Comparison of ENCODE assay signal across 1 cellular context in genomic region chr2:208406474-208407451, GRCh38.
TF ChIP-seq lines count a peak whose summit lies in the region.

TSS of gene PTH2R (plus strand) at chr2:208406792. CDS start at chr2:208407044, 252 bp downstream.

TF ChIP-seq in GM23338, 12 proteins besides CTCF, POLR2A, EP300 and RAD21 (continued from another document):
- TF ChIP-seq, protein P1, sequence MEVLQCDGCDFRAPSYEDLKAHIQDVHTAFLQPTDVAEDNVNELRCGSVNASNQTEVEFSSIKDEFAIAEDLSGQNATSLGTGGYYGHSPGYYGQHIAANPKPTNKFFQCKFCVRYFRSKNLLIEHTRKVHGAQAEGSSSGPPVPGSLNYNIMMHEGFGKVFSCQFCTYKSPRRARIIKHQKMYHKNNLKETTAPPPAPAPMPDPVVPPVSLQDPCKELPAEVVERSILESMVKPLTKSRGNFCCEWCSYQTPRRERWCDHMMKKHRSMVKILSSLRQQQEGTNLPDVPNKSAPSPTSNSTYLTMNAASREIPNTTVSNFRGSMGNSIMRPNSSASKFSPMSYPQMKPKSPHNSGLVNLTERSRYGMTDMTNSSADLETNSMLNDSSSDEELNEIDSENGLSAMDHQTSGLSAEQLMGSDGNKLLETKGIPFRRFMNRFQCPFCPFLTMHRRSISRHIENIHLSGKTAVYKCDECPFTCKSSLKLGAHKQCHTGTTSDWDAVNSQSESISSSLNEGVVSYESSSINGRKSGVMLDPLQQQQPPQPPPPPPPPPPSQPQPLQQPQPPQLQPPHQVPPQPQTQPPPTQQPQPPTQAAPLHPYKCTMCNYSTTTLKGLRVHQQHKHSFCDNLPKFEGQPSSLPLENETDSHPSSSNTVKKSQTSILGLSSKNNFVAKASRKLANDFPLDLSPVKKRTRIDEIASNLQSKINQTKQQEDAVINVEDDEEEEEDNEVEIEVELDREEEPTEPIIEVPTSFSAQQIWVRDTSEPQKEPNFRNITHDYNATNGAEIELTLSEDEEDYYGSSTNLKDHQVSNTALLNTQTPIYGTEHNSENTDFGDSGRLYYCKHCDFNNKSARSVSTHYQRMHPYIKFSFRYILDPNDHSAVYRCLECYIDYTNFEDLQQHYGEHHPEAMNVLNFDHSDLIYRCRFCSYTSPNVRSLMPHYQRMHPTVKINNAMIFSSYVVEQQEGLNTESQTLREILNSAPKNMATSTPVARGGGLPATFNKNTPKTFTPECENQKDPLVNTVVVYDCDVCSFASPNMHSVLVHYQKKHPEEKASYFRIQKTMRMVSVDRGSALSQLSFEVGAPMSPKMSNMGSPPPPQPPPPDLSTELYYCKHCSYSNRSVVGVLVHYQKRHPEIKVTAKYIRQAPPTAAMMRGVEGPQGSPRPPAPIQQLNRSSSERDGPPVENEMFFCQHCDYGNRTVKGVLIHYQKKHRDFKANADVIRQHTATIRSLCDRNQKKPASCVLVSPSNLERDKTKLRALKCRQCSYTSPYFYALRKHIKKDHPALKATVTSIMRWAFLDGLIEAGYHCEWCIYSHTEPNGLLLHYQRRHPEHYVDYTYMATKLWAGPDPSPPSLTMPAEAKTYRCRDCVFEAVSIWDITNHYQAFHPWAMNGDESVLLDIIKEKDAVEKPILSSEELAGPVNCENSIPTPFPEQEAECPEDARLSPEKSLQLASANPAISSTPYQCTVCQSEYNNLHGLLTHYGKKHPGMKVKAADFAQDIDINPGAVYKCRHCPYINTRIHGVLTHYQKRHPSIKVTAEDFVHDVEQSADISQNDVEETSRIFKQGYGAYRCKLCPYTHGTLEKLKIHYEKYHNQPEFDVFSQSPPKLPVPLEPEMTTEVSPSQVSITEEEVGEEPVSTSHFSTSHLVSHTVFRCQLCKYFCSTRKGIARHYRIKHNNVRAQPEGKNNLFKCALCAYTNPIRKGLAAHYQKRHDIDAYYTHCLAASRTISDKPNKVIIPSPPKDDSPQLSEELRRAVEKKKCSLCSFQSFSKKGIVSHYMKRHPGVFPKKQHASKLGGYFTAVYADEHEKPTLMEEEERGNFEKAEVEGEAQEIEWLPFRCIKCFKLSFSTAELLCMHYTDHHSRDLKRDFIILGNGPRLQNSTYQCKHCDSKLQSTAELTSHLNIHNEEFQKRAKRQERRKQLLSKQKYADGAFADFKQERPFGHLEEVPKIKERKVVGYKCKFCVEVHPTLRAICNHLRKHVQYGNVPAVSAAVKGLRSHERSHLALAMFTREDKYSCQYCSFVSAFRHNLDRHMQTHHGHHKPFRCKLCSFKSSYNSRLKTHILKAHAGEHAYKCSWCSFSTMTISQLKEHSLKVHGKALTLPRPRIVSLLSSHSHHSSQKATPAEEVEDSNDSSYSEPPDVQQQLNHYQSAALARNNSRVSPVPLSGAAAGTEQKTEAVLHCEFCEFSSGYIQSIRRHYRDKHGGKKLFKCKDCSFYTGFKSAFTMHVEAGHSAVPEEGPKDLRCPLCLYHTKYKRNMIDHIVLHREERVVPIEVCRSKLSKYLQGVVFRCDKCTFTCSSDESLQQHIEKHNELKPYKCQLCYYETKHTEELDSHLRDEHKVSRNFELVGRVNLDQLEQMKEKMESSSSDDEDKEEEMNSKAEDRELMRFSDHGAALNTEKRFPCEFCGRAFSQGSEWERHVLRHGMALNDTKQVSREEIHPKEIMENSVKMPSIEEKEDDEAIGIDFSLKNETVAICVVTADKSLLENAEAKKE (CRISPR knock-in tag; IDR thresholded peaks at IDR 0.05) = no peak
- TF ChIP-seq POLR2AphosphoS5 (IDR thresholded peaks at IDR 0.05; ENCODE audit: low read depth) (no peak), ZNF331 (CRISPR knock-in tag; IDR thresholded peaks at IDR 0.05; ENCODE audit: low read depth) (no peak), CREB1 (CRISPR knock-in tag; IDR thresholded peaks at IDR 0.05; ENCODE audit: low read depth) (no peak), JUNB (IDR thresholded peaks at IDR 0.05; ENCODE audit: unreplicated experiment) (no peak), EZH2phosphoT487 (IDR thresholded peaks at IDR 0.05; ENCODE audit: unreplicated experiment) (no peak), ZNF114 (CRISPR knock-in tag; IDR thresholded peaks at IDR 0.05) (no peak)
